In the genomic region with DNA sequence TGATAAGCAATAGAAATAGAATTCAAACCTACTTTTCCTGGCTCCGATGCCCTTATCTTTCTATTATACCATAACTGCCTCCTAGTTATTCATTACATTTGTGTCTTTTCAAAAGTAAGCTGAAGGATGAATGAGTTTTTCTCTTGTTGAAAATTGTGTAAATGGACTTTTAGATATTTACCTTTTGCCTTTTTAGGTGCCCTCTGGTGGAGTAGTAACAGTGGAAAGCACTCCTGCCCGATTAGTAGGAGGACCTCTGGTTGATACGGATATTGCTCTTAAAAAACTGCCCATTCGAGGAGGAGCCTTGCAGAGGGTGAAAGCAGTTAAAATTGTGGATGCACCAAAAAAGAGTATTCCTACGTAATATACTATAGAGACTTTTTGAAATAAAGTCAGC, we compare ENCODE assay signal across 1 cellular context.
TF ChIP-seq lines count a peak whose summit lies in the region.

No MANE protein-coding gene starts in this region.

TF ChIP-seq in GM23338, 12 proteins besides CTCF, POLR2A, EP300 and RAD21 (continued from another document):
- TF ChIP-seq, protein P1, sequence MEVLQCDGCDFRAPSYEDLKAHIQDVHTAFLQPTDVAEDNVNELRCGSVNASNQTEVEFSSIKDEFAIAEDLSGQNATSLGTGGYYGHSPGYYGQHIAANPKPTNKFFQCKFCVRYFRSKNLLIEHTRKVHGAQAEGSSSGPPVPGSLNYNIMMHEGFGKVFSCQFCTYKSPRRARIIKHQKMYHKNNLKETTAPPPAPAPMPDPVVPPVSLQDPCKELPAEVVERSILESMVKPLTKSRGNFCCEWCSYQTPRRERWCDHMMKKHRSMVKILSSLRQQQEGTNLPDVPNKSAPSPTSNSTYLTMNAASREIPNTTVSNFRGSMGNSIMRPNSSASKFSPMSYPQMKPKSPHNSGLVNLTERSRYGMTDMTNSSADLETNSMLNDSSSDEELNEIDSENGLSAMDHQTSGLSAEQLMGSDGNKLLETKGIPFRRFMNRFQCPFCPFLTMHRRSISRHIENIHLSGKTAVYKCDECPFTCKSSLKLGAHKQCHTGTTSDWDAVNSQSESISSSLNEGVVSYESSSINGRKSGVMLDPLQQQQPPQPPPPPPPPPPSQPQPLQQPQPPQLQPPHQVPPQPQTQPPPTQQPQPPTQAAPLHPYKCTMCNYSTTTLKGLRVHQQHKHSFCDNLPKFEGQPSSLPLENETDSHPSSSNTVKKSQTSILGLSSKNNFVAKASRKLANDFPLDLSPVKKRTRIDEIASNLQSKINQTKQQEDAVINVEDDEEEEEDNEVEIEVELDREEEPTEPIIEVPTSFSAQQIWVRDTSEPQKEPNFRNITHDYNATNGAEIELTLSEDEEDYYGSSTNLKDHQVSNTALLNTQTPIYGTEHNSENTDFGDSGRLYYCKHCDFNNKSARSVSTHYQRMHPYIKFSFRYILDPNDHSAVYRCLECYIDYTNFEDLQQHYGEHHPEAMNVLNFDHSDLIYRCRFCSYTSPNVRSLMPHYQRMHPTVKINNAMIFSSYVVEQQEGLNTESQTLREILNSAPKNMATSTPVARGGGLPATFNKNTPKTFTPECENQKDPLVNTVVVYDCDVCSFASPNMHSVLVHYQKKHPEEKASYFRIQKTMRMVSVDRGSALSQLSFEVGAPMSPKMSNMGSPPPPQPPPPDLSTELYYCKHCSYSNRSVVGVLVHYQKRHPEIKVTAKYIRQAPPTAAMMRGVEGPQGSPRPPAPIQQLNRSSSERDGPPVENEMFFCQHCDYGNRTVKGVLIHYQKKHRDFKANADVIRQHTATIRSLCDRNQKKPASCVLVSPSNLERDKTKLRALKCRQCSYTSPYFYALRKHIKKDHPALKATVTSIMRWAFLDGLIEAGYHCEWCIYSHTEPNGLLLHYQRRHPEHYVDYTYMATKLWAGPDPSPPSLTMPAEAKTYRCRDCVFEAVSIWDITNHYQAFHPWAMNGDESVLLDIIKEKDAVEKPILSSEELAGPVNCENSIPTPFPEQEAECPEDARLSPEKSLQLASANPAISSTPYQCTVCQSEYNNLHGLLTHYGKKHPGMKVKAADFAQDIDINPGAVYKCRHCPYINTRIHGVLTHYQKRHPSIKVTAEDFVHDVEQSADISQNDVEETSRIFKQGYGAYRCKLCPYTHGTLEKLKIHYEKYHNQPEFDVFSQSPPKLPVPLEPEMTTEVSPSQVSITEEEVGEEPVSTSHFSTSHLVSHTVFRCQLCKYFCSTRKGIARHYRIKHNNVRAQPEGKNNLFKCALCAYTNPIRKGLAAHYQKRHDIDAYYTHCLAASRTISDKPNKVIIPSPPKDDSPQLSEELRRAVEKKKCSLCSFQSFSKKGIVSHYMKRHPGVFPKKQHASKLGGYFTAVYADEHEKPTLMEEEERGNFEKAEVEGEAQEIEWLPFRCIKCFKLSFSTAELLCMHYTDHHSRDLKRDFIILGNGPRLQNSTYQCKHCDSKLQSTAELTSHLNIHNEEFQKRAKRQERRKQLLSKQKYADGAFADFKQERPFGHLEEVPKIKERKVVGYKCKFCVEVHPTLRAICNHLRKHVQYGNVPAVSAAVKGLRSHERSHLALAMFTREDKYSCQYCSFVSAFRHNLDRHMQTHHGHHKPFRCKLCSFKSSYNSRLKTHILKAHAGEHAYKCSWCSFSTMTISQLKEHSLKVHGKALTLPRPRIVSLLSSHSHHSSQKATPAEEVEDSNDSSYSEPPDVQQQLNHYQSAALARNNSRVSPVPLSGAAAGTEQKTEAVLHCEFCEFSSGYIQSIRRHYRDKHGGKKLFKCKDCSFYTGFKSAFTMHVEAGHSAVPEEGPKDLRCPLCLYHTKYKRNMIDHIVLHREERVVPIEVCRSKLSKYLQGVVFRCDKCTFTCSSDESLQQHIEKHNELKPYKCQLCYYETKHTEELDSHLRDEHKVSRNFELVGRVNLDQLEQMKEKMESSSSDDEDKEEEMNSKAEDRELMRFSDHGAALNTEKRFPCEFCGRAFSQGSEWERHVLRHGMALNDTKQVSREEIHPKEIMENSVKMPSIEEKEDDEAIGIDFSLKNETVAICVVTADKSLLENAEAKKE (CRISPR knock-in tag; IDR thresholded peaks at IDR 0.05) = no peak
- TF ChIP-seq, protein P2, sequence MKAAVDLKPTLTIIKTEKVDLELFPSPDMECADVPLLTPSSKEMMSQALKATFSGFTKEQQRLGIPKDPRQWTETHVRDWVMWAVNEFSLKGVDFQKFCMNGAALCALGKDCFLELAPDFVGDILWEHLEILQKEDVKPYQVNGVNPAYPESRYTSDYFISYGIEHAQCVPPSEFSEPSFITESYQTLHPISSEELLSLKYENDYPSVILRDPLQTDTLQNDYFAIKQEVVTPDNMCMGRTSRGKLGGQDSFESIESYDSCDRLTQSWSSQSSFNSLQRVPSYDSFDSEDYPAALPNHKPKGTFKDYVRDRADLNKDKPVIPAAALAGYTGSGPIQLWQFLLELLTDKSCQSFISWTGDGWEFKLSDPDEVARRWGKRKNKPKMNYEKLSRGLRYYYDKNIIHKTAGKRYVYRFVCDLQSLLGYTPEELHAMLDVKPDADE (IDR thresholded peaks at IDR 0.05) = no peak
- TF ChIP-seq ZNF331 (CRISPR knock-in tag; IDR thresholded peaks at IDR 0.05; ENCODE audit: low read depth) (no peak), STAT1 (IDR thresholded peaks at IDR 0.05; ENCODE audit: unreplicated experiment) (no peak), EZH2phosphoT487 (IDR thresholded peaks at IDR 0.05; ENCODE audit: unreplicated experiment) (no peak), ZNF114 (CRISPR knock-in tag; IDR thresholded peaks at IDR 0.05) (no peak), POLR2AphosphoS5 (IDR thresholded peaks at IDR 0.05; ENCODE audit: low read depth) (no peak), JUNB (IDR thresholded peaks at IDR 0.05; ENCODE audit: unreplicated experiment) (no peak), EZH2 (IDR thresholded peaks at IDR 0.05; ENCODE audit: low read depth, unreplicated experiment) (no peak), CREB1 (CRISPR knock-in tag; IDR thresholded peaks at IDR 0.05; ENCODE audit: low read depth) (no peak)
- TF ChIP-seq, protein P3, sequence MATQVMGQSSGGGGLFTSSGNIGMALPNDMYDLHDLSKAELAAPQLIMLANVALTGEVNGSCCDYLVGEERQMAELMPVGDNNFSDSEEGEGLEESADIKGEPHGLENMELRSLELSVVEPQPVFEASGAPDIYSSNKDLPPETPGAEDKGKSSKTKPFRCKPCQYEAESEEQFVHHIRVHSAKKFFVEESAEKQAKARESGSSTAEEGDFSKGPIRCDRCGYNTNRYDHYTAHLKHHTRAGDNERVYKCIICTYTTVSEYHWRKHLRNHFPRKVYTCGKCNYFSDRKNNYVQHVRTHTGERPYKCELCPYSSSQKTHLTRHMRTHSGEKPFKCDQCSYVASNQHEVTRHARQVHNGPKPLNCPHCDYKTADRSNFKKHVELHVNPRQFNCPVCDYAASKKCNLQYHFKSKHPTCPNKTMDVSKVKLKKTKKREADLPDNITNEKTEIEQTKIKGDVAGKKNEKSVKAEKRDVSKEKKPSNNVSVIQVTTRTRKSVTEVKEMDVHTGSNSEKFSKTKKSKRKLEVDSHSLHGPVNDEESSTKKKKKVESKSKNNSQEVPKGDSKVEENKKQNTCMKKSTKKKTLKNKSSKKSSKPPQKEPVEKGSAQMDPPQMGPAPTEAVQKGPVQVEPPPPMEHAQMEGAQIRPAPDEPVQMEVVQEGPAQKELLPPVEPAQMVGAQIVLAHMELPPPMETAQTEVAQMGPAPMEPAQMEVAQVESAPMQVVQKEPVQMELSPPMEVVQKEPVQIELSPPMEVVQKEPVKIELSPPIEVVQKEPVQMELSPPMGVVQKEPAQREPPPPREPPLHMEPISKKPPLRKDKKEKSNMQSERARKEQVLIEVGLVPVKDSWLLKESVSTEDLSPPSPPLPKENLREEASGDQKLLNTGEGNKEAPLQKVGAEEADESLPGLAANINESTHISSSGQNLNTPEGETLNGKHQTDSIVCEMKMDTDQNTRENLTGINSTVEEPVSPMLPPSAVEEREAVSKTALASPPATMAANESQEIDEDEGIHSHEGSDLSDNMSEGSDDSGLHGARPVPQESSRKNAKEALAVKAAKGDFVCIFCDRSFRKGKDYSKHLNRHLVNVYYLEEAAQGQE (IDR thresholded peaks at IDR 0.05; ENCODE audit: unreplicated experiment) = no peak
